Comparison of ENCODE assay signal across 2 cellular contexts in the genomic region with DNA sequence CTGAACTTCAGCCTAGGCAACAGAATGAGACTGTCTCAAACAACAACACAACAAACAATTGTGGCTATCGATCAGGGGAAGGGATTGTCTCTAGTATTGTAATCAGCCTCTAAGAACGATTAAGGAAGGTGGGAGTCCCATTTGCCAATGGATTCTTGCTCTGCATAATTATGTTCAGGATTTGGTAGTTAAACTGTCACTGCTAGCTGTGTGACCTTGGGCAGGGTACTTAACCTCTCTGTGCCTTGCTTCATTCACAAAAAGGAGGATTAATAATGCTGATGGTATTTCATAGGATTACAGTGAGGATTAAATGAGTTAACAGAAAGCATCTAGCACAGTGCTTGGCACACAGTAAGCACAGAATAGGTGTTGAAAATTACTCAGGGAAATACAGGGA.
TF ChIP-seq lines count a peak whose summit lies in the region.

No MANE protein-coding gene starts in this region.

TF ChIP-seq in A549, 52 proteins besides CTCF, POLR2A, EP300 and RAD21:
- TF ChIP-seq HDAC2 (IDR thresholded peaks at IDR 0.05): no peak
- TF ChIP-seq ZFP36 (IDR thresholded peaks at IDR 0.05; ENCODE audit: borderline replicate concordance, partially characterized antibody): peak; percentile 85
- TF ChIP-seq KDM1A (IDR thresholded peaks at IDR 0.05; ENCODE audit: low read depth): 0 out of 2 replicates have a peak, but pooled peaks have one; percentile 49

TF ChIP-seq in GM12878, 131 proteins besides CTCF, POLR2A, EP300 and RAD21:
- TF ChIP-seq, protein P1, sequence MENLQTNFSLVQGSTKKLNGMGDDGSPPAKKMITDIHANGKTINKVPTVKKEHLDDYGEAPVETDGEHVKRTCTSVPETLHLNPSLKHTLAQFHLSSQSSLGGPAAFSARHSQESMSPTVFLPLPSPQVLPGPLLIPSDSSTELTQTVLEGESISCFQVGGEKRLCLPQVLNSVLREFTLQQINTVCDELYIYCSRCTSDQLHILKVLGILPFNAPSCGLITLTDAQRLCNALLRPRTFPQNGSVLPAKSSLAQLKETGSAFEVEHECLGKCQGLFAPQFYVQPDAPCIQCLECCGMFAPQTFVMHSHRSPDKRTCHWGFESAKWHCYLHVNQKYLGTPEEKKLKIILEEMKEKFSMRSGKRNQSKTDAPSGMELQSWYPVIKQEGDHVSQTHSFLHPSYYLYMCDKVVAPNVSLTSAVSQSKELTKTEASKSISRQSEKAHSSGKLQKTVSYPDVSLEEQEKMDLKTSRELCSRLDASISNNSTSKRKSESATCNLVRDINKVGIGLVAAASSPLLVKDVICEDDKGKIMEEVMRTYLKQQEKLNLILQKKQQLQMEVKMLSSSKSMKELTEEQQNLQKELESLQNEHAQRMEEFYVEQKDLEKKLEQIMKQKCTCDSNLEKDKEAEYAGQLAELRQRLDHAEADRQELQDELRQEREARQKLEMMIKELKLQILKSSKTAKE (IDR thresholded peaks at IDR 0.05; ENCODE audit: low read depth, poor library complexity, severe bottlenecking): no peak
- TF ChIP-seq IKZF1 (conservative IDR thresholded peaks at IDR 0.05) (no peak), MEF2A (IDR thresholded peaks at IDR 0.05; ENCODE audit: insufficient read depth, low read depth, low read length) (no peak), NFXL1 (IDR thresholded peaks at IDR 0.05; ENCODE audit: borderline replicate concordance) (0 out of 2 replicates have a peak, but pooled peaks have one; percentile 30), SMARCA5 (IDR thresholded peaks at IDR 0.05) (peak; percentile 67; the same call in 1 of the 2 replicates), EED (IDR thresholded peaks at IDR 0.05; ENCODE audit: low read depth) (no peak), GATAD2B (conservative IDR thresholded peaks at IDR 0.05; ENCODE audit: low read depth) (no peak), SMAD5 (IDR thresholded peaks at IDR 0.05; ENCODE audit: low read depth) (no peak), SREBF1 (IDR thresholded peaks at IDR 0.05; ENCODE audit: low read length) (no peak)
